ENCODE assay signal across 8 cellular contexts in the genomic region with DNA sequence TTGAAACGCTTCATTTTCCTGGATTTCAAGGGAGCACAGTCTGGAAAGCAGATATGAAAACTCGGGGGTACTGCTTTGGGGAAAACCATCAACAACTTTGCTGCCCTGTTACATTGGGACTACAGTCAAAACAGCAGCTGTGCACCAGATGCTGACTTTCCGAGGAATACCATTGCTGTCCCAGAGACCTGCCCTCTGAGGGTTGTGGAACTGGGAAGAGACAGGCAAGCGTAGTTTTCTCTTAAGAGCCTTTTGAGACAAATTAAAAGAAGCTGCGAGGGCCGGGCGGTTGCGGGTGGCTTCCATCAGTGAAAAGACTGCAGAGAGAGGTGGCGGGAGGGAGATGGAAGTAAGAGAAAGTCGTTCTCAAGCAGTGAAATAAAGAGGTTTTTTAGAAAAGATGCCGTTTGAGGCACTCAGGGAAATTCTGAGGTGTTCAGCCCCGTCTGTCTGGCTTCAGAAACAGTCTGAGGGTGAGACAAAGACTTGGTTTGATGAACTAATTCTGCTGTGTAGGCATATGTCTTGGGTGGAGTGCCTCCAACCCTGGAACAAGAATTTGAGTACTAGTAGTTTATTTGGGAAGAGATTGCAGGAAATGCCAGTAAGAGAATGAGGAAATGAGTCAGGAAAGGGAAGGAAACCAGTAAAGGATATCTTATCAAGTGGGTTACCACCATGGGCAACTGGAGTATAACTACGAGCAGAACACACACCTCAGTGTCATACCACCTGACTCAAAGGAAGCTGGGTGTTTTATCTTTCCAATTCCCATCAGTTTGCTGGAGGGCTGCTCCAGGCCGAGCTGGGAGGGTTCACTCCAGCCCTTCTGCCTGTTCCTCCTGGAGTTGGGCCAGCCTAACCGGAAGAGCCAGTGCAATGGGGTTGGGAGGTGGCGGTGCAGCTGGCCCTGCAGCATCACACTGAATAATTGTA.
DNase-seq lines count a peak whose midpoint lies in the region; ATAC-seq and TF ChIP-seq lines count a peak whose summit lies in the region.

No MANE protein-coding gene starts in this region.

- H3K36me3 ChIP-seq in naive thymus-derived CD4-positive, alpha-beta T cell (ENCODE audit: control insufficient read depth in 2 of 3, insufficient read depth in 3 of 3, low read length in 3 of 3): peaks cover 7 to 72% (median 28%) of the 10 kb centered on the region in 3 experiments

- ATAC-seq in naive thymus-derived CD4-positive, alpha-beta T cell: peak; percentile 51
- no peak for ATAC-seq in GM21576 (IDR thresholded peaks at IDR 0.05; ENCODE audit: unreplicated experiment)
- ATAC-seq in GM19324 (IDR thresholded peaks at IDR 0.05; ENCODE audit: low FRiP score, unreplicated experiment): no peak

- no peaks in the 10 kb centered on the region for H3K9me3 Mint-ChIP-seq in endothelial cell (ENCODE audit: unreplicated experiment)
- H3K9me3 Mint-ChIP-seq in naive thymus-derived CD4-positive, alpha-beta T cell: peaks cover 0 to 4% (median 0%) of the 10 kb centered on the region in 11 donors

- POLR2A ChIA-PET in naive thymus-derived CD4-positive, alpha-beta T cell (lab: Charles Lee): interaction anchor here (1.0 to 3.1 kb wide), 8 partner anchors 10 to 59 kb away, joined by 3 to 13 read pairs (median 5); no protein-coding TSS in a partner anchor

- H3K9me3 ChIP-seq in naive thymus-derived CD4-positive, alpha-beta T cell (ENCODE audit: control insufficient read depth in 2 of 3, low read length in 3 of 3): no peaks in the 10 kb centered on the region

- H3K27me3 ChIP-seq in naive thymus-derived CD4-positive, alpha-beta T cell (ENCODE audit: control insufficient read depth in 2 of 2, insufficient read depth in 2 of 2, low read length in 2 of 2): no peaks in the 10 kb centered on the region

- CTCF ChIA-PET in naive thymus-derived CD4-positive, alpha-beta T cell (lab: Charles Lee): interaction anchor here (1.0 to 1.2 kb wide), 2 partner anchors 12 to 14 kb away, joined by 3 read pairs; no protein-coding TSS in a partner anchor

- H3K4me1 Mint-ChIP-seq in endothelial cell (ENCODE audit: unreplicated experiment): peaks cover 66% of the 10 kb centered on the region
- peaks cover 63 to 100% (median 93%) of the 10 kb centered on the region in 7 donors for H3K4me1 Mint-ChIP-seq in naive thymus-derived CD4-positive, alpha-beta T cell

- H3K27ac Mint-ChIP-seq in endothelial cell (ENCODE audit: unreplicated experiment): peak overlapping the region; percentile 76
- H3K27ac Mint-ChIP-seq in naive thymus-derived CD4-positive, alpha-beta T cell: peak overlapping the region; percentile 62 to 98 (median 93)

- DNase-seq in AG08395 (ENCODE audit: low spot score) (peak; percentile 76), M059J (ENCODE audit: low read depth) (peak; percentile 34), endothelial cell (ENCODE audit: low spot score) (peak; percentile 20), NCI-H524 treated with DMSO at 0.1 percent for 48 hours (lab: John Stamatoyannopoulos, UW) (no peak), NCI-H69 (lab: John Stamatoyannopoulos, UW) (no peak)
- DNase-seq in naive thymus-derived CD4-positive, alpha-beta T cell: peak in 2 of 9 donors; percentile 25 to 26

- intact Hi-C loops in naive thymus-derived CD4-positive, alpha-beta T cell (cut with micrococcal nuclease): loop anchor here (1.0 to 2.0 kb wide), 4 partner anchors 8 to 67 kb away; no protein-coding TSS in a partner anchor

- H3K27me3 Mint-ChIP-seq in endothelial cell (ENCODE audit: unreplicated experiment): peaks cover 5% of the 10 kb centered on the region
- H3K27me3 Mint-ChIP-seq in naive thymus-derived CD4-positive, alpha-beta T cell: no peaks in the 10 kb centered on the region

- TF ChIP-seq CTCF in endothelial cell (IDR thresholded peaks at IDR 0.05; ENCODE audit: unreplicated experiment): no peak

- peaks cover 50% of the 10 kb centered on the region for H3K36me3 Mint-ChIP-seq in endothelial cell (ENCODE audit: low read depth, unreplicated experiment)
- peaks cover 33 to 77% (median 67%) of the 10 kb centered on the region in 5 donors for H3K36me3 Mint-ChIP-seq in naive thymus-derived CD4-positive, alpha-beta T cell

- H3K27ac ChIP-seq in naive thymus-derived CD4-positive, alpha-beta T cell (ENCODE audit: low read depth, low read length): peak overlapping the region; percentile 52

- H3K4me3 ChIP-seq in naive thymus-derived CD4-positive, alpha-beta T cell (ENCODE audit: low read length): no peak overlapping the region

- H3K4me3 Mint-ChIP-seq in endothelial cell (ENCODE audit: unreplicated experiment): peak overlapping the region; percentile 48
- H3K4me3 Mint-ChIP-seq in naive thymus-derived CD4-positive, alpha-beta T cell: peak overlapping the region; percentile 39 to 88 (median 78)

- H3K4me1 ChIP-seq in naive thymus-derived CD4-positive, alpha-beta T cell (ENCODE audit: control insufficient read depth in 2 of 2, insufficient read depth in 2 of 2, low read length in 2 of 2): peaks cover 32 to 85% of the 10 kb centered on the region in 2 donors

Comparison
In these comparisons a context has a peak if more than half of its experiments do, and no peak if none do; other contexts are left out.
1. DNase-seq: peak in AG08395 (single experiment), M059J (single experiment) and endothelial cell (single experiment); none in NCI-H524 treated with DMSO at 0.1 percent for 48 hours (single experiment) and NCI-H69 (single experiment).